Comparison of ENCODE assay signal across 8 cellular contexts in genomic region chr15:84601555-84601838, GRCh38. TPM values are rescaled to one million over a fixed set of nuclear protein-coding genes. Genes with fewer than 3 reads are reported as not detected.
A peak's percentile ranks its signal among the peaks of the same experiment; 100 is the strongest.
DNase-seq lines count a peak whose midpoint lies in the region; ATAC-seq, FAIRE-seq and TF ChIP-seq lines count a peak whose summit lies in the region.

No MANE protein-coding gene starts in this region.

- DNase-seq in activated CD4-positive, alpha-beta T cell treated with anti-CD3 and anti-CD28 coated beads for 36 hours = no peak
- no peak for DNase-seq in activated CD4-positive, alpha-beta T cell treated with anti-CD3 and anti-CD28 coated beads, Interleukin-2, amount 50 U/mL, for 48 hours
- no peak for DNase-seq in adipocyte (ENCODE audit: low read depth)
- no peak for DNase-seq in thoracic aorta (ENCODE audit: low spot score)
- no peak for DNase-seq in GM12892 (ENCODE audit: insufficient read length)
- no peak for DNase-seq in A172 (ENCODE audit: low spot score)

- peak overlapping the region; percentile 95 for H3K4me3 ChIP-seq in adipocyte (ENCODE audit: low read length)
- H3K4me3 ChIP-seq in liver (ENCODE audit: low read depth in 1 of 3, low read length in 3 of 3) = peak overlapping the region; percentile 83 to 96 (median 90)
- H3K4me3 ChIP-seq in thoracic aorta = peak overlapping the region; percentile 83

- WGBS in liver = 5% methylated on average over 6 of the region's 6 CpGs

- H3K9me3 Mint-ChIP-seq in activated CD4-positive, alpha-beta T cell treated with anti-CD3 and anti-CD28 coated beads for 36 hours (ENCODE audit: low read depth) = no peaks in the 10 kb centered on the region

- TF ChIP-seq POLR2A in GM12892 (IDR thresholded peaks at IDR 0.05; ENCODE audit: low read depth, low read length) = no peak

- H3K36me3 ChIP-seq in adipocyte (ENCODE audit: control insufficient read depth, insufficient read depth, low read length, severe bottlenecking) (peaks cover 6% of the 10 kb centered on the region), liver (ENCODE audit: control insufficient read depth in 4 of 4, insufficient read depth in 3 of 4, low read depth in 1 of 4, low read length in 3 of 4) (peaks cover 0 to 6% (median 4%) of the 10 kb centered on the region in 4 donors), thoracic aorta (no peaks in the 10 kb centered on the region)

- no peak for FAIRE-seq in GM12892 (lab: Jason Lieb, UNC)

- POLR2A ChIA-PET in activated CD4-positive, alpha-beta T cell treated with anti-CD3 and anti-CD28 coated beads for 36 hours (lab: Charles Lee) = interaction anchor here (0.6 to 0.7 kb wide), 3 partner anchors 9 to 30 kb away, joined by 3 to 4 read pairs (median 4); no protein-coding TSS in a partner anchor

- H3K27ac Mint-ChIP-seq in activated CD4-positive, alpha-beta T cell treated with anti-CD3 and anti-CD28 coated beads for 36 hours = peak overlapping the region; percentile 58

- peak overlapping the region; percentile 82 for H3K4me3 Mint-ChIP-seq in activated CD4-positive, alpha-beta T cell treated with anti-CD3 and anti-CD28 coated beads for 36 hours

- TF ChIP-seq CTCF in liver (IDR thresholded peaks at IDR 0.05; ENCODE audit: low read depth, low read length, missing input control) (no peak), thoracic aorta (IDR thresholded peaks at IDR 0.05) (no peak)

- H3K36me3 Mint-ChIP-seq in activated CD4-positive, alpha-beta T cell treated with anti-CD3 and anti-CD28 coated beads for 36 hours (ENCODE audit: low read depth) = peaks cover 13% of the 10 kb centered on the region

- peak overlapping the region; percentile 56 to 76 for H3K27ac ChIP-seq in liver (ENCODE audit: low read depth in 1 of 2, low read length in 2 of 2)
- no peak overlapping the region for H3K27ac ChIP-seq in thoracic aorta

- H3K4me1 ChIP-seq in adipocyte (ENCODE audit: control insufficient read depth, insufficient read depth, low read length) = no peaks in the 10 kb centered on the region
- peaks cover 10 to 39% (median 19%) of the 10 kb centered on the region in 4 donors for H3K4me1 ChIP-seq in liver (ENCODE audit: control insufficient read depth in 4 of 4, insufficient read depth in 4 of 4, low read length in 3 of 4)
- H3K4me1 ChIP-seq in thoracic aorta (ENCODE audit: control insufficient read depth in 1 of 2, low read depth in 2 of 2) = peaks cover 0 to 9% of the 10 kb centered on the region in 2 donors

- H3K9me3 ChIP-seq in adipocyte (ENCODE audit: control insufficient read depth, low read length) (no peaks in the 10 kb centered on the region), liver (ENCODE audit: control insufficient read depth in 4 of 4, low read length in 3 of 4) (no peaks in the 10 kb centered on the region), thoracic aorta (no peaks in the 10 kb centered on the region)

- peaks cover 65% of the 10 kb centered on the region for H3K4me1 Mint-ChIP-seq in activated CD4-positive, alpha-beta T cell treated with anti-CD3 and anti-CD28 coated beads for 36 hours

- ATAC-seq in activated CD4-positive, alpha-beta T cell treated with anti-CD3 and anti-CD28 coated beads for 36 hours = no peak
- ATAC-seq in thoracic aorta (ENCODE audit: insufficient number of reproducible peaks, low FRiP score, low read depth) (no peak), HG03378 (IDR thresholded peaks at IDR 0.05; ENCODE audit: unreplicated experiment) (no peak)

- CTCF ChIA-PET in activated CD4-positive, alpha-beta T cell treated with anti-CD3 and anti-CD28 coated beads for 36 hours (lab: Charles Lee) = interaction anchor here (0.6 to 4.2 kb wide), 4 partner anchors 13 to 216 kb away, joined by 3 to 17 read pairs (median 3); no protein-coding TSS in a partner anchor

- no peak for TF ChIP-seq RAD21 in liver (IDR thresholded peaks at IDR 0.05)

- H3K9ac ChIP-seq in adipocyte (ENCODE audit: low read length) (peak overlapping the region; percentile 85), liver (ENCODE audit: low read depth in 1 of 2, low read length in 2 of 2) (peak overlapping the region; percentile 36 to 86)

- H3K27me3 ChIP-seq in adipocyte (replicated peaks; ENCODE audit: control insufficient read depth, insufficient read depth, low read length) (no peaks in the 10 kb centered on the region), liver (ENCODE audit: control insufficient read depth in 4 of 4, insufficient read depth in 4 of 4, low read length in 3 of 4) (no peaks in the 10 kb centered on the region), thoracic aorta (replicated peaks; ENCODE audit: insufficient read depth) (no peaks in the 10 kb centered on the region)

- no peaks in the 10 kb centered on the region for H3K27me3 Mint-ChIP-seq in activated CD4-positive, alpha-beta T cell treated with anti-CD3 and anti-CD28 coated beads for 36 hours

- intact Hi-C loops in activated CD4-positive, alpha-beta T cell treated with anti-CD3 and anti-CD28 coated beads for 36 hours (cut with DNase I, micrococcal nuclease) = loop anchor here (2.0 to 5.0 kb wide), 4 partner anchors 31 to 161 kb away; partner anchors contain the start of gene ZNF592 (in 2 of the 2)

TF ChIP-seq in liver, 16 proteins besides CTCF, POLR2A, EP300 and RAD21:
- TF ChIP-seq GABPA (IDR thresholded peaks at IDR 0.05 in 1 of 2, conservative IDR thresholded peaks at IDR 0.05 in 1 of 2) (no peak), SP1 (IDR thresholded peaks at IDR 0.05) (no peak), FOXA2 (IDR thresholded peaks at IDR 0.05) (no peak), EGR1 (IDR thresholded peaks at IDR 0.05; ENCODE audit: low read depth in 2 of 2) (no peak), HNF4A (conservative IDR thresholded peaks at IDR 0.05) (no peak), TAF1 (conservative IDR thresholded peaks at IDR 0.05) (no peak), ZBTB33 (IDR thresholded peaks at IDR 0.05) (no peak), MAX (IDR thresholded peaks at IDR 0.05) (no peak), FOXA1 (IDR thresholded peaks at IDR 0.05) (no peak)

RNA-seq across cellular contexts. Expression of gene ZSCAN2, which starts 0.7 kb away (rescaled TPM):
- total RNA-seq in activated CD4-positive, alpha-beta T cell treated with anti-CD3 and anti-CD28 coated beads for 36 hours = 1 to 10 TPM; 5.1 to 5.4 TPM
- total RNA-seq in liver (10 to 100 TPM in 1 of 2 donors, 1 to 10 TPM in 1; 6.9 to 11.0 TPM), thoracic aorta (1 to 10 TPM; 2.8 to 4.6 TPM)
- polyA plus RNA-seq in liver = 1 to 10 TPM; 5.4 to 9.0 TPM
- 10.1 TPM for polyA plus RNA-seq in GM12892 (2012; ENCODE audit: missing spikeins)
- total RNA-seq in A172 (2014; rRNA removed; shearing (Covaris generic)) = 13.2 and 17.5 TPM in 2 replicates

RNA-seq across cellular contexts. Expression of gene WDR73, which starts 52.6 kb away (rescaled TPM):
- 10 to 100 TPM; 12.4 to 13.3 TPM for total RNA-seq in activated CD4-positive, alpha-beta T cell treated with anti-CD3 and anti-CD28 coated beads for 36 hours
- 10 to 100 TPM in 1 of 2 donors, 1 to 10 TPM in 1; 9.9 to 16.0 TPM for total RNA-seq in liver
- 10 to 100 TPM in 1 of 2 donors, 1 to 10 TPM in 1; 7.5 to 10.2 TPM for polyA plus RNA-seq in liver
- total RNA-seq in thoracic aorta = 10 to 100 TPM; 30.7 to 34.3 TPM
- 15.7 TPM for polyA plus RNA-seq in GM12892 (2012; ENCODE audit: missing spikeins)
- 17.8 and 19.0 TPM in 2 replicates for total RNA-seq in A172 (2014; rRNA removed; shearing (Covaris generic))

RNA-seq across cellular contexts. Expression of gene NMB, which starts 56.5 kb away (rescaled TPM):
- 1 to 10 TPM; 2.7 to 4.0 TPM for total RNA-seq in activated CD4-positive, alpha-beta T cell treated with anti-CD3 and anti-CD28 coated beads for 36 hours
- total RNA-seq in liver (1 to 10 TPM in 1 of 2 donors, under 1 TPM in 1; 0.59 to 1.1 TPM), thoracic aorta (1 to 10 TPM; 2.9 to 8.0 TPM)
- 1 to 10 TPM; 1.2 to 1.8 TPM for polyA plus RNA-seq in liver
- 1.8 TPM for polyA plus RNA-seq in GM12892 (2012; ENCODE audit: missing spikeins)
- 0.53 and 2.8 TPM in 2 replicates for total RNA-seq in A172 (2014; rRNA removed; shearing (Covaris generic))

Comparison
In these comparisons a context has a peak if more than half of its experiments do, and no peak if none do; other contexts are left out.
1. H3K27ac ChIP-seq: peak in liver (2 of 2); none in thoracic aorta (0 of 2).
2. Peak in every context shown above with its lines, with median percentiles within 50 percentile points of each other: H3K4me3 ChIP-seq.